In genomic region chr5:24505291-24505690, GRCh38 we compare ENCODE assay signal across 8 cellular contexts.
"Had no signal": no experiment of that assay in that cellular context is flagged by ENCODE, and none has a peak within 500 bp of the region (broad histone marks: within the 10 kb centered on the region; RNA-seq: fewer than 3 reads in every experiment).

No MANE protein-coding gene starts in this region.

- DNase-seq: H7, HFFc6, IMR-90, KG1 had no signal

- FAIRE-seq: H1, K562 had no signal

- H3K9me3 Mint-ChIP-seq: GM23338 had no signal

- H3K27ac Mint-ChIP-seq: GM23338, HFFc6 had no signal

- H3K4me3 Mint-ChIP-seq: GM23338, HFFc6 had no signal

- H3K27ac ChIP-seq: HL-60 had no signal
